Comparison of ENCODE assay signal across 24 cellular contexts in genomic region chr1:57163789-57164188, GRCh38.
"Had no signal": no experiment of that assay in that cellular context is flagged by ENCODE, and none has a peak within 500 bp of the region (broad histone marks: within the 10 kb centered on the region; RNA-seq: fewer than 3 reads in every experiment).

No MANE protein-coding gene starts in this region.

- H3K4me1 ChIP-seq: adrenal gland, colonic mucosa, esophagus squamous epithelium had no signal

- H2AFZ ChIP-seq: hepatocyte had no signal

- H3K4me3 ChIP-seq: adrenal gland, body of pancreas, colonic mucosa, esophagus squamous epithelium, gastroesophageal sphincter, heart right ventricle, hepatocyte had no signal

- H3K79me2 ChIP-seq: hepatocyte had no signal

- DNase-seq: activated B cell treated with CpG ODN at 0.5 μM for 24 hours; activated CD4-positive, alpha-beta T cell treated with anti-CD3 and anti-CD28 coated beads, Interleukin-2, amount 10 ng/mL, durations not matched to agents 24 days and 14 days; activated CD8-positive, alpha-beta memory T cell treated with anti-CD3 and anti-CD28 coated beads, Interleukin-2, amount 10 ng/mL, durations not matched to agents 7 days and 5 days; activated CD8-positive, alpha-beta memory T cell treated with anti-CD3 and anti-CD28 coated beads, Interleukin-2, amount 50 U/mL, for 4 hours; activated CD8-positive, alpha-beta T cell treated with anti-CD3 and anti-CD28 coated beads, Interleukin-2, amount 10 ng/mL, durations not matched to agents 7 days and 5 days; activated effector memory CD4-positive, alpha-beta T cell treated with anti-CD3 and anti-CD28 coated beads, Interleukin-2, amount 50 U/mL, for 16 hours; activated naive CD4-positive, alpha-beta T cell treated with anti-CD3 and anti-CD28 coated beads for 36 hours; activated naive CD8-positive, alpha-beta T cell treated with anti-CD3 and anti-CD28 coated beads for 36 hours; activated naive CD8-positive, alpha-beta T cell treated with anti-CD3 and anti-CD28 coated beads, Interleukin-2, amount 50 U/mL, for 24 hours; activated T-cell treated with anti-CD3 and anti-CD28 coated beads, Interleukin-2, amount 50 U/mL, for 1 hour; adrenal gland; aorta; body of pancreas; cerebellar nuclear complex; colonic mucosa; effector CD8-positive, alpha-beta T cell; esophagus squamous epithelium; foreskin melanocyte; heart right ventricle; T-helper 9 cell; WERI-Rb-1 had no signal

- H3K4me2 ChIP-seq: hepatocyte had no signal

- H3K9me3 ChIP-seq: adrenal gland, body of pancreas, colonic mucosa, esophagus squamous epithelium, gastroesophageal sphincter, heart right ventricle had no signal

- H3K27me3 ChIP-seq: adrenal gland, body of pancreas, colonic mucosa, esophagus squamous epithelium, gastroesophageal sphincter, heart right ventricle, hepatocyte had no signal

- H3K27ac ChIP-seq: adrenal gland, colonic mucosa, epithelial cell of prostate, esophagus squamous epithelium, gastroesophageal sphincter, hepatocyte, WERI-Rb-1 had no signal

- H3K36me3 ChIP-seq: adrenal gland, colonic mucosa, esophagus squamous epithelium, gastroesophageal sphincter, heart right ventricle, WERI-Rb-1 had no signal
